Comparison of ENCODE assay signal across 12 cellular contexts in genomic region chr9:94325583-94325982, GRCh38. TPM values are rescaled to one million over a fixed set of nuclear protein-coding genes. Genes with fewer than 3 reads are reported as not detected.
DNase-seq lines count a peak whose midpoint lies in the region; ATAC-seq and TF ChIP-seq lines count a peak whose summit lies in the region.
"Not testable (repeated sequence)": the region's sequence is repeated elsewhere in the genome, so short reads cannot be mapped to it uniquely, and the experiment has no call there.
"Had no signal": no experiment of that assay in that cellular context is flagged by ENCODE, and none has a peak within 500 bp of the region (broad histone marks: within the 10 kb centered on the region; RNA-seq: fewer than 3 reads in every experiment).

No MANE protein-coding gene starts in this region.

- POLR2A ChIA-PET in WTC11 (lab: Charles Lee), result not testable (repeated sequence)

- peak overlapping the region; percentile 40; the same call in 1 of the 2 replicates for H3K4me2 ChIP-seq in BLaER1
- H3K4me2 ChIP-seq in H9 (ENCODE audit: insufficient read depth, insufficient read length, low read length), result not testable (repeated sequence)

- H3K9ac ChIP-seq in BLaER1; H9 (ENCODE audit: extremely low read depth, insufficient read length, low read length): not testable (repeated sequence)

- peak; percentile 31; the same call in 2 of the 3 replicates for TF ChIP-seq CTCF in H9 (conservative IDR thresholded peaks at IDR 0.05)
- not testable (repeated sequence) for TF ChIP-seq CTCF in WTC11 (IDR thresholded peaks at IDR 0.05); right atrium auricular region (IDR thresholded peaks at IDR 0.05); lower lobe of right lung (IDR thresholded peaks at IDR 0.05); upper lobe of right lung (IDR thresholded peaks at IDR 0.05)
- peak; percentile 10 for TF ChIP-seq CTCF in progenitor cell of endocrine pancreas (IDR thresholded peaks at IDR 0.05; ENCODE audit: unreplicated experiment)

- H3K36me3 ChIP-seq in BLaER1, right atrium auricular region, lower lobe of right lung, upper lobe of right lung: not testable (repeated sequence)

- H2BK120ac ChIP-seq in H9 (ENCODE audit: low read depth, low read length, poor library complexity, severe bottlenecking), result not testable (repeated sequence)

- H3K9me3 ChIP-seq in BLaER1; H9 (ENCODE audit: control insufficient read depth, low read depth, low read length); right atrium auricular region; lower lobe of right lung; upper lobe of right lung: not testable (repeated sequence)

- H3T11ph ChIP-seq in H9 (ENCODE audit: low read length), result not testable (repeated sequence)

- H4K5ac ChIP-seq in H9 (ENCODE audit: insufficient read length, low read depth, low read length), result not testable (repeated sequence)

- H2BK5ac ChIP-seq in H9 (ENCODE audit: insufficient read length, low read length), result not testable (repeated sequence)

- not testable (repeated sequence) for H4K91ac ChIP-seq in H9 (ENCODE audit: insufficient read length, low read depth, low read length)

- ATAC-seq in WTC11 (peak; percentile 88), upper lobe of right lung (peak; percentile 63)
- ATAC-seq in lower lobe of right lung, result not testable (repeated sequence)

- H3K4me3 Mint-ChIP-seq in H9; WTC11; progenitor cell of endocrine pancreas (ENCODE audit: low read depth): not testable (repeated sequence)

- not testable (repeated sequence) for H3K27me3 Mint-ChIP-seq in H9 (ENCODE audit: low read depth); WTC11 (ENCODE audit: low read depth); progenitor cell of endocrine pancreas

- H3K27ac Mint-ChIP-seq in H9, WTC11, progenitor cell of endocrine pancreas: not testable (repeated sequence)

- not testable (repeated sequence) for H4K8ac ChIP-seq in H9 (replicated peaks; ENCODE audit: insufficient read length, low read depth, low read length)

- not testable (repeated sequence) for H2AFZ ChIP-seq in H9 (ENCODE audit: low read length)

- CTCF ChIA-PET in WTC11 (lab: Charles Lee), result not testable (repeated sequence)

- H3K18ac ChIP-seq in H9 (ENCODE audit: insufficient read length, low read depth, low read length), result not testable (repeated sequence)

- H3K79me2 ChIP-seq in H9 (ENCODE audit: insufficient read depth, low read length), result not testable (repeated sequence)

- H2AK5ac ChIP-seq in H9 (ENCODE audit: insufficient read length, low read length), result not testable (repeated sequence)

- not testable (repeated sequence) for H3K36me3 Mint-ChIP-seq in H9 (ENCODE audit: insufficient read depth in 1 of 3, low read depth in 3 of 3); WTC11; progenitor cell of endocrine pancreas (ENCODE audit: insufficient read depth)

- H3K4me1 ChIP-seq in BLaER1, result peaks cover 13% of the 10 kb centered on the region
- H3K4me1 ChIP-seq in H9 (ENCODE audit: insufficient read depth, low read length); right atrium auricular region; lower lobe of right lung; upper lobe of right lung: not testable (repeated sequence)

- H3K23ac ChIP-seq in H9 (ENCODE audit: insufficient read length, low read depth, low read length), result not testable (repeated sequence)

- H4K20me1 ChIP-seq in BLaER1; H9 (ENCODE audit: control insufficient read depth, insufficient read depth, insufficient read length): not testable (repeated sequence)

- H3K27me3 ChIP-seq in BLaER1; H9 (ENCODE audit: insufficient read depth, low read length); right atrium auricular region; lower lobe of right lung (ENCODE audit: low read depth); upper lobe of right lung: not testable (repeated sequence)

- H3K79me1 ChIP-seq in H9 (ENCODE audit: insufficient read depth, low read depth, low read length, poor library complexity, severe bottlenecking), result not testable (repeated sequence)

- no CpG with 5 or more reads among the region's 16 CpGs for WGBS in H9 (ENCODE audit: extremely low coverage, insufficient read length, low lambda C conversion rate)

- not testable (repeated sequence) for H3K23me2 ChIP-seq in H9 (ENCODE audit: insufficient read length, low read depth, low read length, poor library complexity, severe bottlenecking)

- not testable (repeated sequence) for H3K4ac ChIP-seq in H9 (ENCODE audit: low read depth, low read length)

- H3K4me1 Mint-ChIP-seq in H9; WTC11; progenitor cell of endocrine pancreas (ENCODE audit: low read depth): not testable (repeated sequence)

- not testable (repeated sequence) for DNase-seq in H9; progenitor cell of endocrine pancreas (ENCODE audit: low spot score, unreplicated experiment); upper lobe of right lung
- DNase-seq in WTC11 (ENCODE audit: low spot score) (peak; percentile 38), right atrium auricular region (ENCODE audit: low spot score) (peak; percentile 1), lower lobe of right lung (peak; percentile 48)

- H3K56ac ChIP-seq in H9 (ENCODE audit: insufficient read length, low read depth, low read length), result not testable (repeated sequence)

- not testable (repeated sequence) for H3K27ac ChIP-seq in BLaER1; H9 (ENCODE audit: insufficient read length, low read depth, low read length); right atrium auricular region; lower lobe of right lung; upper lobe of right lung

- H2BK20ac ChIP-seq in H9 (ENCODE audit: low read depth, low read length, poor library complexity, severe bottlenecking), result not testable (repeated sequence)

- not testable (repeated sequence) for H3K9me3 Mint-ChIP-seq in H9; WTC11; progenitor cell of endocrine pancreas (ENCODE audit: low read depth)

- H3K14ac ChIP-seq in H9 (ENCODE audit: insufficient read depth, low read length), result not testable (repeated sequence)

- H3K4me3 ChIP-seq in BLaER1, right atrium auricular region, lower lobe of right lung, upper lobe of right lung: not testable (repeated sequence)

- intact Hi-C loops in lower lobe of right lung (cut with DNase I); upper lobe of right lung (cut with DNase I): not testable (repeated sequence)

- H2BK15ac ChIP-seq in H9 (ENCODE audit: low read depth, low read length), result not testable (repeated sequence)

- H2BK12ac ChIP-seq in H9 (ENCODE audit: insufficient read length, low read depth, low read length), result not testable (repeated sequence)

RNA-seq across cellular contexts. Expression of gene NUTM2F, which starts 2.9 kb away (rescaled TPM):
- 0.15 TPM in 1 of 2 replicates, not detected in the other for total RNA-seq in H9 (2021)
- 0.15 to 0.55 TPM in 2 of 3 replicates, not detected in the other for total RNA-seq in WTC11 (2021)
- not detected for total RNA-seq in right atrium auricular region
- not detected for total RNA-seq in lower lobe of right lung
- total RNA-seq in progenitor cell of endocrine pancreas, result 0.16 TPM in 1 of 2 replicates, not detected in the other
- not detected for total RNA-seq in upper lobe of right lung
- total RNA-seq: B cell; Calu3; CD4-positive, alpha-beta memory T cell; Daoy; G401 had no signal
